22 cellular contexts compared by ENCODE assay signal in the genomic region with DNA sequence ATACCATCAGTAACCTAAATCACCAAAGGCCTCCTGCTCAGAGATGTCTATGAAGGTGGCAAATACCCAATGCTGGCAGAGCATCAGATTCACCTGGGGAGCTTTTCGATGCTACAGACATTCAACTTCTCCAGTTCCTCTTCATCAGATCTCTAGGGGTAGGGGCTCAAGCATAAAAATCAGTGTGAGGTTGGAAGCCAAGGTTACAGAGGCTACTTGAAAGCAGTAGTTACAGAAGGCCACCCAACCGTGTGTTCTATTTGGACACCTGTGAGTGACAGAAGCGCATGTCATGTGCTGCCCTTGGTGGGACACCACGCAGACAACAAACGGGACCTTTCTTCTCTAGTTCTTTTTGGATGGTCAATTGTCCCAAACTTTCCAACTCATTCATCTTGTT. TPM values are rescaled to one million over a fixed set of nuclear protein-coding genes. Genes with fewer than 3 reads are reported as not detected.
DNase-seq lines count a peak whose midpoint lies in the region; ATAC-seq, FAIRE-seq and TF ChIP-seq lines count a peak whose summit lies in the region.
"Had no signal": no experiment of that assay in that cellular context is flagged by ENCODE, and none has a peak within 500 bp of the region (broad histone marks: within the 10 kb centered on the region; RNA-seq: fewer than 3 reads in every experiment).

No MANE protein-coding gene starts in this region.

- intact Hi-C loops in activated B cell treated with CpG ODN at 0.5 μM for 24 hours (cut with micrococcal nuclease) = loop anchor here (1.0 kb wide), 2 partner anchors 8 to 9 kb away; no protein-coding TSS in a partner anchor

- peak overlapping the region; percentile 33 for H3K27ac Mint-ChIP-seq in activated B cell treated with CpG ODN at 0.5 μM for 24 hours
- no peak overlapping the region for H3K27ac Mint-ChIP-seq in activated CD4-positive, alpha-beta T cell treated with anti-CD3 and anti-CD28 coated beads, Interleukin-2, amount 10 ng/mL, durations not matched to agents 7 days and 5 days

- no peak for TF ChIP-seq POLR2A in GM12891 (IDR thresholded peaks at IDR 0.05; ENCODE audit: low read depth, low read length)

- POLR2A ChIA-PET in activated B cell treated with CpG ODN at 0.5 μM for 24 hours (lab: Charles Lee) = interaction anchor here (1.0 to 2.0 kb wide), 5 partner anchors 12 to 109 kb away, joined by 3 to 12 read pairs (median 4); no protein-coding TSS in a partner anchor
- POLR2A ChIA-PET in activated CD4-positive, alpha-beta T cell treated with anti-CD3 and anti-CD28 coated beads, Interleukin-2, amount 10 ng/mL, durations not matched to agents 7 days and 5 days (lab: Charles Lee) = no interaction called here

- no peak for TF ChIP-seq CTCF in activated B cell treated with CpG ODN at 0.5 μM for 24 hours (IDR thresholded peaks at IDR 0.05)

- peak; percentile 42 for ATAC-seq in GM19452 (IDR thresholded peaks at IDR 0.05; ENCODE audit: unreplicated experiment)
- ATAC-seq in HG02763 (IDR thresholded peaks at IDR 0.05; ENCODE audit: unreplicated experiment) = peak; percentile 46
- peak; percentile 92 for ATAC-seq in activated B cell treated with CpG ODN at 0.5 μM for 24 hours (ENCODE audit: low read depth)
- ATAC-seq in HG03442 (IDR thresholded peaks at IDR 0.05; ENCODE audit: unreplicated experiment) = no peak

- no peak overlapping the region for H3K4me3 Mint-ChIP-seq in activated B cell treated with CpG ODN at 0.5 μM for 24 hours
- no peak overlapping the region for H3K4me3 Mint-ChIP-seq in activated CD4-positive, alpha-beta T cell treated with anti-CD3 and anti-CD28 coated beads, Interleukin-2, amount 10 ng/mL, durations not matched to agents 7 days and 5 days
- H3K4me3 Mint-ChIP-seq: CD4-positive, CD25-positive, alpha-beta regulatory T cell had no signal

- DNase-seq in GM12891 (ENCODE audit: insufficient read length, low spot score) = no peak
- no peak for DNase-seq in activated B cell treated with CpG ODN at 0.5 μM for 24 hours
- DNase-seq in NCI-H774 (lab: John Stamatoyannopoulos, UW) = no peak
- DNase-seq in germinal center (ENCODE audit: low spot score) = no peak
- no peak for DNase-seq in activated CD4-positive, alpha-beta T cell treated with anti-CD3 and anti-CD28 coated beads, Interleukin-2, amount 10 ng/mL, durations not matched to agents 7 days and 5 days
- DNase-seq: activated CD4-positive, CD25-positive, alpha-beta regulatory T cell treated with anti-CD3 and anti-CD28 coated beads, Interleukin-2, amount 50 U/mL, for 72 hours; activated gamma-delta T cell; CD4-positive, CD25-positive, alpha-beta regulatory T cell; DMS 273 treated with DMSO at 0.1 percent for 48 hours; KBM-7; NCI-H1694 treated with DMSO at 0.1 percent for 48 hours; NCI-H446 treated with DMSO at 0.1 percent for 48 hours; occipital lobe; retina; RPMI8226; SK-N-SH; spleen had no signal

- peaks cover 36% of the 10 kb centered on the region for H3K4me1 Mint-ChIP-seq in activated B cell treated with CpG ODN at 0.5 μM for 24 hours
- peaks cover 3% of the 10 kb centered on the region for H3K4me1 Mint-ChIP-seq in activated CD4-positive, alpha-beta T cell treated with anti-CD3 and anti-CD28 coated beads, Interleukin-2, amount 10 ng/mL, durations not matched to agents 7 days and 5 days

- no peaks in the 10 kb centered on the region for H3K9me3 Mint-ChIP-seq in activated B cell treated with CpG ODN at 0.5 μM for 24 hours
- H3K9me3 Mint-ChIP-seq in activated CD4-positive, alpha-beta T cell treated with anti-CD3 and anti-CD28 coated beads, Interleukin-2, amount 10 ng/mL, durations not matched to agents 7 days and 5 days = peaks cover 5% of the 10 kb centered on the region

- H3K27me3 Mint-ChIP-seq in activated B cell treated with CpG ODN at 0.5 μM for 24 hours = no peaks in the 10 kb centered on the region
- no peaks in the 10 kb centered on the region for H3K27me3 Mint-ChIP-seq in activated CD4-positive, alpha-beta T cell treated with anti-CD3 and anti-CD28 coated beads, Interleukin-2, amount 10 ng/mL, durations not matched to agents 7 days and 5 days

- FAIRE-seq in GM12891 (lab: Jason Lieb, UNC) = peak; percentile 88
- FAIRE-seq: G401.6, keratinocyte had no signal

- CTCF ChIA-PET in activated B cell treated with CpG ODN at 0.5 μM for 24 hours (lab: Charles Lee) = interaction anchor here (1.2 to 1.8 kb wide), 6 partner anchors 11 to 53 kb away, joined by 3 to 7 read pairs (median 4); a partner anchor contains a TSS
- CTCF ChIA-PET in activated CD4-positive, alpha-beta T cell treated with anti-CD3 and anti-CD28 coated beads, Interleukin-2, amount 10 ng/mL, durations not matched to agents 7 days and 5 days (lab: Charles Lee) = interaction anchor here (0.9 to 1.5 kb wide), 6 partner anchors 9 to 138 kb away, joined by 3 to 7 read pairs (median 4); no protein-coding TSS in a partner anchor

- no peaks in the 10 kb centered on the region for H3K36me3 Mint-ChIP-seq in activated B cell treated with CpG ODN at 0.5 μM for 24 hours (ENCODE audit: low read depth)
- H3K36me3 Mint-ChIP-seq in activated CD4-positive, alpha-beta T cell treated with anti-CD3 and anti-CD28 coated beads, Interleukin-2, amount 10 ng/mL, durations not matched to agents 7 days and 5 days (ENCODE audit: low read depth) = no peaks in the 10 kb centered on the region
- H3K36me3 Mint-ChIP-seq: CD4-positive, CD25-positive, alpha-beta regulatory T cell had no signal

TF ChIP-seq in GM12891, 5 proteins besides CTCF, POLR2A, EP300 and RAD21:
- TF ChIP-seq POU2F2 (IDR thresholded peaks at IDR 0.05; ENCODE audit: low read depth, low read length) (no peak), PAX5 (IDR thresholded peaks at IDR 0.05; ENCODE audit: insufficient read depth, low read length, severe bottlenecking) (no peak), SPI1 (IDR thresholded peaks at IDR 0.05; ENCODE audit: low read depth, low read length) (peak; percentile 47), POLR2AphosphoS5 (IDR thresholded peaks at IDR 0.05; ENCODE audit: low read depth, low read length) (no peak)
TF ChIP-seq in GM12891: peak in this region for 1.

RNA-seq across cellular contexts. Expression of a gene that starts 53.3 kb away (rescaled TPM):
- 120 TPM for polyA plus RNA-seq in GM12891 (2012; ENCODE audit: low read depth, missing spikeins)
- total RNA-seq in activated B cell treated with CpG ODN at 0.5 μM for 24 hours = 207 and 226 TPM in 2 replicates
- 10 to 100 TPM; 41.8 to 43.9 TPM for total RNA-seq in activated CD4-positive, alpha-beta T cell treated with anti-CD3 and anti-CD28 coated beads, Interleukin-2, amount 10 ng/mL, durations not matched to agents 7 days and 5 days
